Comparison of ENCODE assay signal across 8 cellular contexts in the genomic region with DNA sequence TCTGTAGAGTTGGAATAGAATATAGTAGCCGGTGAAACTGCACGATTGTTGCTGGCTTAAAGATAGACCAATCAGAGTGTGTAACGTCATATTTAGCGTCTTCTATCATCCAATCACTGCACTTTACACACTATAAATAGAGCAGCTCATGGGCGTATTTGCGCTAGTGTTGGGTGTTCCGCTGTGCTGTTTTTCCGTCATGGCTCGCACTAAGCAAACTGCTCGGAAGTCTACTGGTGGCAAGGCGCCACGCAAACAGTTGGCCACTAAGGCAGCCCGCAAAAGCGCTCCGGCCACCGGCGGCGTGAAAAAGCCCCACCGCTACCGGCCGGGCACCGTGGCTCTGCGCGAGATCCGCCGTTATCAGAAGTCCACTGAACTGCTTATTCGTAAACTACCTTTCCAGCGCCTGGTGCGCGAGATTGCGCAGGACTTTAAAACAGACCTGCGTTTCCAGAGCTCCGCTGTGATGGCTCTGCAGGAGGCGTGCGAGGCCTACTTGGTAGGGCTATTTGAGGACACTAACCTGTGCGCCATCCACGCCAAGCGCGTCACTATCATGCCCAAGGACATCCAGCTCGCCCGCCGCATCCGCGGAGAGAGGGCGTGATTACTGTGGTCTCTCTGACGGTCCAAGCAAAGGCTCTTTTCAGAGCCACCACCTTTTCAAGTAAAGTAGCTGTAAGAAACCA. TPM values are rescaled to one million over a fixed set of nuclear protein-coding genes. Genes with fewer than 3 reads are reported as not detected.
DNase-seq lines count a peak whose midpoint lies in the region; ATAC-seq and TF ChIP-seq lines count a peak whose summit lies in the region.

No MANE protein-coding gene starts in this region.

- peaks cover 10% of the 10 kb centered on the region for H3K4me1 ChIP-seq in CD8-positive, alpha-beta T cell (ENCODE audit: insufficient read depth, low read length)
- peaks cover 5% of the 10 kb centered on the region for H3K4me1 ChIP-seq in NT2/D1 (ENCODE audit: insufficient read depth, insufficient read length)

- H3K4me3 ChIP-seq in CD8-positive, alpha-beta T cell (ENCODE audit: low read depth, low read length): peak overlapping the region; percentile 85
- peak overlapping the region; percentile 57 for H3K4me3 ChIP-seq in NT2/D1 (ENCODE audit: insufficient read length, low read depth)

- H3K9ac ChIP-seq in NT2/D1 (ENCODE audit: insufficient read length, low read depth): peak overlapping the region; percentile 96

- TF ChIP-seq CTCF in CD8-positive, alpha-beta T cell (IDR thresholded peaks at IDR 0.05): no peak
- no peak for TF ChIP-seq CTCF in endothelial cell (IDR thresholded peaks at IDR 0.05; ENCODE audit: unreplicated experiment)
- no peak for TF ChIP-seq CTCF in mesothelial cell of epicardium (IDR thresholded peaks at IDR 0.05; ENCODE audit: unreplicated experiment)

- intact Hi-C loops in CD8-positive, alpha-beta T cell (cut with DNase I, micrococcal nuclease): loop anchor here (1.0 to 10.0 kb wide), 7 partner anchors 28 to 1872 kb away; partner anchors contain the start of genes ABT1 (in 1 of the 2), TRIM38 (in 1 of the 2) and ZNF184 (in 1 of the 2)

- H3K27ac Mint-ChIP-seq in CD8-positive, alpha-beta T cell: peak overlapping the region; percentile 99
- peak overlapping the region; percentile 100 for H3K27ac Mint-ChIP-seq in endothelial cell (ENCODE audit: unreplicated experiment)
- peak overlapping the region; percentile 100 for H3K27ac Mint-ChIP-seq in mesothelial cell of epicardium

- peaks cover 3% of the 10 kb centered on the region for H3K9me3 Mint-ChIP-seq in CD8-positive, alpha-beta T cell
- no peaks in the 10 kb centered on the region for H3K9me3 Mint-ChIP-seq in endothelial cell (ENCODE audit: unreplicated experiment)
- H3K9me3 Mint-ChIP-seq in mesothelial cell of epicardium: peaks cover 15% of the 10 kb centered on the region

- peak; percentile 47 for ATAC-seq in CD8-positive, alpha-beta T cell
- ATAC-seq in GM19452 (IDR thresholded peaks at IDR 0.05; ENCODE audit: unreplicated experiment) (peak; percentile 51), HG03575 (IDR thresholded peaks at IDR 0.05; ENCODE audit: extremely low read depth, insufficient number of reproducible peaks, low FRiP score, unreplicated experiment) (peak; percentile 41)

- CTCF ChIA-PET in CD8-positive, alpha-beta T cell (lab: Charles Lee): interaction anchor here (0.6 to 7.4 kb wide), 7 partner anchors 11 to 51 kb away, joined by 3 to 43 read pairs (median 6); a partner anchor contains a TSS

- peak overlapping the region; percentile 88 for H3K4me3 Mint-ChIP-seq in CD8-positive, alpha-beta T cell
- H3K4me3 Mint-ChIP-seq in endothelial cell (ENCODE audit: unreplicated experiment): peak overlapping the region; percentile 99
- peak overlapping the region; percentile 95 for H3K4me3 Mint-ChIP-seq in mesothelial cell of epicardium

- peak overlapping the region; percentile 98 for H3K27ac ChIP-seq in CD8-positive, alpha-beta T cell (ENCODE audit: low read depth, low read length)

- POLR2A ChIA-PET in CD8-positive, alpha-beta T cell (lab: Charles Lee): interaction anchor here (0.5 to 15.9 kb wide), 64 partner anchors 10 to 1873 kb away, joined by 3 to 340 read pairs (median 5); partner anchors contain the start of genes C6orf62, HFE and TRIM38

- no peaks in the 10 kb centered on the region for H3K27me3 ChIP-seq in CD8-positive, alpha-beta T cell (ENCODE audit: insufficient read depth, low read length)
- H3K27me3 ChIP-seq in NT2/D1 (ENCODE audit: insufficient read depth, insufficient read length): no peaks in the 10 kb centered on the region

- peak; percentile 69 to 88 (median 74) for DNase-seq in CD8-positive, alpha-beta T cell
- peak; percentile 68 for DNase-seq in NT2/D1 (ENCODE audit: low read depth, low spot score)
- peak; percentile 68 for DNase-seq in activated T-cell treated with anti-CD3 and anti-CD28 coated beads for 1 hour (ENCODE audit: low read depth)
- DNase-seq in endothelial cell (ENCODE audit: low spot score): peak; percentile 56
- DNase-seq in mesothelial cell of epicardium (ENCODE audit: low spot score in 2 of 2, unreplicated experiment in 2 of 2): peak in 1 of 2 experiments; percentile 70
- peak; percentile 70 to 93 (median 84) for DNase-seq in stimulated activated naive CD4-positive, alpha-beta T cell (lab: John Stamatoyannopoulos, UW)

- H3K9me3 ChIP-seq in CD8-positive, alpha-beta T cell (ENCODE audit: low read length): no peaks in the 10 kb centered on the region
- peaks cover 31% of the 10 kb centered on the region for H3K9me3 ChIP-seq in NT2/D1 (ENCODE audit: insufficient read depth, low read length)

- H3K36me3 ChIP-seq in CD8-positive, alpha-beta T cell (ENCODE audit: insufficient read depth, low read length): no peaks in the 10 kb centered on the region
- no peaks in the 10 kb centered on the region for H3K36me3 ChIP-seq in NT2/D1 (ENCODE audit: insufficient read depth, insufficient read length, low read length)

- H3K36me3 Mint-ChIP-seq in CD8-positive, alpha-beta T cell: peaks cover 2% of the 10 kb centered on the region
- H3K36me3 Mint-ChIP-seq in endothelial cell (ENCODE audit: low read depth, unreplicated experiment) (peaks cover 4% of the 10 kb centered on the region), mesothelial cell of epicardium (no peaks in the 10 kb centered on the region)

- H3K27me3 Mint-ChIP-seq in CD8-positive, alpha-beta T cell (ENCODE audit: low read depth): no peaks in the 10 kb centered on the region
- H3K27me3 Mint-ChIP-seq in endothelial cell (ENCODE audit: unreplicated experiment) (peaks cover 10% of the 10 kb centered on the region), mesothelial cell of epicardium (ENCODE audit: low read depth) (no peaks in the 10 kb centered on the region)

- H3K4me1 Mint-ChIP-seq in CD8-positive, alpha-beta T cell (ENCODE audit: low read depth): peaks cover 41% of the 10 kb centered on the region
- H3K4me1 Mint-ChIP-seq in endothelial cell (ENCODE audit: unreplicated experiment) (peaks cover 10% of the 10 kb centered on the region), mesothelial cell of epicardium (peaks cover 18% of the 10 kb centered on the region)

RNA-seq across cellular contexts. Expression of gene TRIM38, which starts 57.8 kb away (rescaled TPM):
- total RNA-seq in CD8-positive, alpha-beta T cell: 10 to 100 TPM; 13.2 to 13.6 TPM
- total RNA-seq in endothelial cell (ENCODE audit: unreplicated experiment) (3.8 TPM), mesothelial cell of epicardium (15.8 to 17.1 TPM (median 15.9 TPM) in 3 replicates)
